In genomic region chr15:53114960-53115359, GRCh38 we compare ENCODE assay signal across 32 cellular contexts.
"Had no signal": no experiment of that assay in that cellular context is flagged by ENCODE, and none has a peak within 500 bp of the region (broad histone marks: within the 10 kb centered on the region; RNA-seq: fewer than 3 reads in every experiment).

No MANE protein-coding gene starts in this region.

- H3K27ac Mint-ChIP-seq: activated CD4-positive, alpha-beta memory T cell treated with anti-CD3 and anti-CD28 coated beads for 36 hours; activated CD4-positive, alpha-beta T cell treated with anti-CD3 and anti-CD28 coated beads, Interleukin-2, amount 10 ng/mL, durations not matched to agents 24 days and 14 days; activated T-cell treated with anti-CD3 and anti-CD28 coated beads, Interleukin-2, amount 50 U/mL, for 24 hours; activated T-helper 17 cell treated with anti-CD3 and anti-CD28 coated beads, Interleukin-2, amount 50 U/mL, for 72 hours; naive thymus-derived CD4-positive, alpha-beta T cell; progenitor cell of endocrine pancreas; stimulated activated memory B cell treated with anti-CD40 and anti-IgM and Interleukin-4, amounts not matched to agents 10 μg/mL and 1 μg/mL and 100 μg/mL, for 72 hours; stimulated activated naive CD8-positive, alpha-beta T cell treated with anti-CD3 and anti-CD28 coated beads, Interleukin-15, amount 100 ng/mL, for 72 hours; T-helper 1 cell treated with Interleukin-12 subunit alpha and Interleukin-12 subunit beta and Interleukin-4 antibody, amounts not matched to agents 30 μg/mL and 1 μg/mL, for 36 hours had no signal

- H3K27ac ChIP-seq: esophagus muscularis mucosa, foreskin keratinocyte, heart right ventricle, lower lobe of right lung, ovary, sigmoid colon, thyroid gland, upper lobe of right lung, WERI-Rb-1 had no signal

- H3K36me3 ChIP-seq: esophagus muscularis mucosa, heart right ventricle, lower lobe of right lung, ovary, sigmoid colon, thyroid gland, upper lobe of right lung, WERI-Rb-1 had no signal

- H3K9me3 Mint-ChIP-seq: activated CD4-positive, alpha-beta memory T cell treated with anti-CD3 and anti-CD28 coated beads for 36 hours; activated CD4-positive, alpha-beta T cell treated with anti-CD3 and anti-CD28 coated beads, Interleukin-2, amount 10 ng/mL, durations not matched to agents 24 days and 14 days; activated T-cell treated with anti-CD3 and anti-CD28 coated beads, Interleukin-2, amount 50 U/mL, for 24 hours; activated T-helper 17 cell treated with anti-CD3 and anti-CD28 coated beads, Interleukin-2, amount 50 U/mL, for 72 hours; T-helper 1 cell treated with Interleukin-12 subunit alpha and Interleukin-12 subunit beta and Interleukin-4 antibody, amounts not matched to agents 30 μg/mL and 1 μg/mL, for 36 hours had no signal

- H3K4me1 ChIP-seq: esophagus muscularis mucosa, foreskin keratinocyte, heart right ventricle, lower lobe of right lung, sigmoid colon, thyroid gland, upper lobe of right lung had no signal

- ATAC-seq: activated CD4-positive, CD25-positive, alpha-beta regulatory T cell treated with anti-CD3 and anti-CD28 coated beads, Interleukin-2, amount 50 U/mL, for 24 hours; activated T-helper 17 cell treated with anti-CD3 and anti-CD28 coated beads, Interleukin-2, amount 50 U/mL, for 72 hours; foreskin keratinocyte; heart right ventricle; lower lobe of right lung; naive thymus-derived CD4-positive, alpha-beta T cell; stimulated activated memory B cell treated with anti-CD40 and anti-IgM and Interleukin-4, amounts not matched to agents 10 μg/mL and 1 μg/mL and 100 μg/mL, for 72 hours; stimulated activated naive CD8-positive, alpha-beta T cell treated with anti-CD3 and anti-CD28 coated beads, Interleukin-15, amount 100 ng/mL, for 72 hours; upper lobe of right lung had no signal

- H3K27me3 ChIP-seq: esophagus muscularis mucosa, foreskin keratinocyte, ovary, sigmoid colon, thyroid gland, upper lobe of right lung had no signal

- H3K9me3 ChIP-seq: ovary, sigmoid colon, thyroid gland, upper lobe of right lung had no signal

- H3K4me3 Mint-ChIP-seq: activated CD4-positive, alpha-beta memory T cell treated with anti-CD3 and anti-CD28 coated beads for 36 hours; activated CD4-positive, alpha-beta T cell treated with anti-CD3 and anti-CD28 coated beads, Interleukin-2, amount 10 ng/mL, durations not matched to agents 24 days and 14 days; activated T-cell treated with anti-CD3 and anti-CD28 coated beads, Interleukin-2, amount 50 U/mL, for 24 hours; activated T-helper 17 cell treated with anti-CD3 and anti-CD28 coated beads, Interleukin-2, amount 50 U/mL, for 72 hours; naive thymus-derived CD4-positive, alpha-beta T cell; stimulated activated memory B cell treated with anti-CD40 and anti-IgM and Interleukin-4, amounts not matched to agents 10 μg/mL and 1 μg/mL and 100 μg/mL, for 72 hours; stimulated activated naive CD8-positive, alpha-beta T cell treated with anti-CD3 and anti-CD28 coated beads, Interleukin-15, amount 100 ng/mL, for 72 hours; T-helper 1 cell treated with Interleukin-12 subunit alpha and Interleukin-12 subunit beta and Interleukin-4 antibody, amounts not matched to agents 30 μg/mL and 1 μg/mL, for 36 hours had no signal

- DNase-seq: activated CD4-positive, alpha-beta memory T cell treated with anti-CD3 and anti-CD28 coated beads for 36 hours; activated CD4-positive, alpha-beta T cell treated with anti-CD3 and anti-CD28 coated beads, Interleukin-2, amount 10 ng/mL, durations not matched to agents 24 days and 14 days; activated CD8-positive, alpha-beta memory T cell treated with anti-CD3 and anti-CD28 coated beads, Interleukin-2, amount 50 U/mL, for 48 hours; activated gamma-delta T cell treated with Interleukin-2 at 50 U/mL for 16 hours; activated naive CD4-positive, alpha-beta T cell treated with anti-CD3 and anti-CD28 coated beads, Interleukin-2, amount 50 U/mL, for 16 hours; activated T-cell treated with anti-CD3 and anti-CD28 coated beads, Interleukin-2, amount 50 U/mL, for 24 hours; amniotic stem cell; caudate nucleus; effector CD4-positive, alpha-beta T cell; foreskin keratinocyte; heart right ventricle; lower lobe of right lung; mesenchymal stem cell; naive thymus-derived CD4-positive, alpha-beta T cell; ovary; retina; sigmoid colon; stimulated activated CD4-positive, alpha-beta T cell treated with anti-CD3 and anti-CD28 coated beads, Interleukin-1b, Interleukin-23, amount 100 ng/mL, for 48 hours; stimulated activated CD4-positive, alpha-beta T cell treated with anti-CD3 and anti-CD28 coated beads, Interleukin-4, amount 100 ng/mL, for 4 hours; stimulated activated CD8-positive, alpha-beta memory T cell treated with anti-CD3 and anti-CD28 coated beads, Interleukin-4, amount 100 ng/mL, for 48 hours; stimulated activated naive CD8-positive, alpha-beta T cell treated with anti-CD3 and anti-CD28 coated beads, Interleukin-15, amount 100 ng/mL, for 72 hours; T1000; thyroid gland; upper lobe of right lung; WERI-Rb-1 had no signal

- H3K4me1 Mint-ChIP-seq: activated CD4-positive, alpha-beta T cell treated with anti-CD3 and anti-CD28 coated beads, Interleukin-2, amount 10 ng/mL, durations not matched to agents 24 days and 14 days; activated T-helper 17 cell treated with anti-CD3 and anti-CD28 coated beads, Interleukin-2, amount 50 U/mL, for 72 hours; naive thymus-derived CD4-positive, alpha-beta T cell; stimulated activated memory B cell treated with anti-CD40 and anti-IgM and Interleukin-4, amounts not matched to agents 10 μg/mL and 1 μg/mL and 100 μg/mL, for 72 hours; stimulated activated naive CD8-positive, alpha-beta T cell treated with anti-CD3 and anti-CD28 coated beads, Interleukin-15, amount 100 ng/mL, for 72 hours had no signal

- H3K4me3 ChIP-seq: esophagus muscularis mucosa, heart right ventricle, lower lobe of right lung, ovary, sigmoid colon, smooth muscle cell, thyroid gland, upper lobe of right lung had no signal

- H3K27me3 Mint-ChIP-seq: activated CD4-positive, alpha-beta memory T cell treated with anti-CD3 and anti-CD28 coated beads for 36 hours; activated CD4-positive, alpha-beta T cell treated with anti-CD3 and anti-CD28 coated beads, Interleukin-2, amount 10 ng/mL, durations not matched to agents 24 days and 14 days; activated T-helper 17 cell treated with anti-CD3 and anti-CD28 coated beads, Interleukin-2, amount 50 U/mL, for 72 hours; progenitor cell of endocrine pancreas; stimulated activated memory B cell treated with anti-CD40 and anti-IgM and Interleukin-4, amounts not matched to agents 10 μg/mL and 1 μg/mL and 100 μg/mL, for 72 hours had no signal

- H3K36me3 Mint-ChIP-seq: activated CD4-positive, alpha-beta memory T cell treated with anti-CD3 and anti-CD28 coated beads for 36 hours; stimulated activated memory B cell treated with anti-CD40 and anti-IgM and Interleukin-4, amounts not matched to agents 10 μg/mL and 1 μg/mL and 100 μg/mL, for 72 hours had no signal
